In genomic region chr12:111182391-111182790, GRCh38 we compare ENCODE assay signal across 28 cellular contexts.
"Had no signal": no experiment of that assay in that cellular context is flagged by ENCODE, and none has a peak within 500 bp of the region (broad histone marks: within the 10 kb centered on the region; RNA-seq: fewer than 3 reads in every experiment).

No MANE protein-coding gene starts in this region.

- H3K36me3 ChIP-seq: esophagus muscularis mucosa, heart left ventricle, lower lobe of right lung, pancreas, sigmoid colon, suprapubic skin, tibial artery, upper lobe of right lung had no signal

- H3K27me3 ChIP-seq: pancreas had no signal

- DNase-seq: activated CD4-positive, alpha-beta memory T cell treated with anti-CD3 and anti-CD28 coated beads, Interleukin-2, amount 10 ng/mL, durations not matched to agents 7 days and 5 days; activated CD4-positive, alpha-beta T cell treated with anti-CD3 and anti-CD28 coated beads for 1 hour; activated CD4-positive, alpha-beta T cell treated with anti-CD3 and anti-CD28 coated beads, Interleukin-2, amount 10 ng/mL, durations not matched to agents 7 days and 5 days; activated CD8-positive, alpha-beta memory T cell treated with anti-CD3 and anti-CD28 coated beads, Interleukin-2, amount 50 U/mL, for 48 hours; activated gamma-delta T cell treated with Interleukin-2 at 50 U/mL for 16 hours; activated naive CD8-positive, alpha-beta T cell treated with anti-CD3 and anti-CD28 coated beads, Interleukin-2, amount 50 U/mL, for 24 hours; activated T-cell treated with anti-CD3 and anti-CD28 coated beads, Interleukin-2, amount 50 U/mL, for 24 hours; foreskin keratinocyte; heart left ventricle; hypothalamus; immature natural killer cell; kidney; lower lobe of right lung; mesendoderm; pancreas; psoas muscle; sigmoid colon; stimulated activated CD4-positive, alpha-beta T cell treated with anti-CD3 and anti-CD28 coated beads, Interleukin-2, amount 100 ng/mL, for 24 hours; stimulated activated naive B cell treated with anti-CD40 and anti-IgM and Interleukin-4, amounts not matched to agents 10 μg/mL and 1 μg/mL and 100 μg/mL, for 72 hours; T-helper 17 cell; tibial artery; upper lobe of right lung had no signal

- H3K4me1 ChIP-seq: foreskin keratinocyte, pancreas, psoas muscle had no signal

- H3K4me3 ChIP-seq: esophagus muscularis mucosa, heart left ventricle, lower lobe of right lung, pancreas, psoas muscle, sigmoid colon, smooth muscle cell, suprapubic skin, tibial artery, upper lobe of right lung had no signal

- H3K27ac ChIP-seq: esophagus muscularis mucosa, foreskin keratinocyte, heart left ventricle, lower lobe of right lung, pancreas, psoas muscle, sigmoid colon, suprapubic skin, tibial artery, upper lobe of right lung had no signal

- H3K4me2 ChIP-seq: smooth muscle cell had no signal

- ATAC-seq: activated naive CD8-positive, alpha-beta T cell treated with anti-CD3 and anti-CD28 coated beads, Interleukin-2, amount 50 U/mL, for 24 hours; foreskin keratinocyte; left lobe of liver; lower lobe of right lung; natural killer cell treated with Interleukin-12 subunit alpha and Interleukin-12 subunit beta and Interleukin-15 and Interleukin-18, amount 100 ng/mL, for 72 hours; pancreas; stimulated activated naive B cell treated with anti-CD40 and anti-IgM and Interleukin-4, amounts not matched to agents 10 μg/mL and 1 μg/mL and 100 μg/mL, for 72 hours; T-helper 17 cell; upper lobe of right lung; WTC11 had no signal

- H3K9me3 ChIP-seq: esophagus muscularis mucosa, heart left ventricle, lower lobe of right lung, pancreas, psoas muscle, sigmoid colon, suprapubic skin, tibial artery, upper lobe of right lung had no signal
